25 cellular contexts compared by ENCODE assay signal in genomic region chr11:37115963-37116362, GRCh38.
DNase-seq lines count a peak whose midpoint lies in the region; ATAC-seq, FAIRE-seq and TF ChIP-seq lines count a peak whose summit lies in the region.
"Had no signal": no experiment of that assay in that cellular context is flagged by ENCODE, and none has a peak within 500 bp of the region (broad histone marks: within the 10 kb centered on the region; RNA-seq: fewer than 3 reads in every experiment).

No MANE protein-coding gene starts in this region.

- intact Hi-C loops in GM12878 (cut with micrococcal nuclease; ENCODE audit: unreplicated experiment) (no loop called here), left ventricle myocardium superior (cut with micrococcal nuclease) (no loop called here)

- TF ChIP-seq CTCF in GM12878 (IDR thresholded peaks at IDR 0.05 in 2 of 3, conservative IDR thresholded peaks at IDR 0.05 in 1 of 3; ENCODE audit: control insufficient read depth in 2 of 3, extremely low read depth in 1 of 3, insufficient read depth in 1 of 3, low read depth in 3 of 3, low read length in 3 of 3) (no peak), tibial nerve (IDR thresholded peaks at IDR 0.05) (no peak)

- peaks cover 4% of the 10 kb centered on the region; the same call in 1 of the 2 replicates for H3K4me1 ChIP-seq in Karpas-422 (ENCODE audit: low read length)
- H3K4me1 ChIP-seq in GM12878 (ENCODE audit: control insufficient read depth, insufficient read depth, low read length), result no peaks in the 10 kb centered on the region
- no peaks in the 10 kb centered on the region for H3K4me1 ChIP-seq in tibial nerve
- H3K4me1 ChIP-seq: BLaER1 had no signal

- no peaks in the 10 kb centered on the region for H3K9me3 Mint-ChIP-seq in activated CD4-positive, alpha-beta T cell treated with anti-CD3 and anti-CD28 coated beads, Interleukin-2, amount 10 ng/mL, durations not matched to agents 7 days and 5 days

- H3K36me3 ChIP-seq in Karpas-422 (ENCODE audit: insufficient read depth, low read length), result no peaks in the 10 kb centered on the region
- no peaks in the 10 kb centered on the region for H3K36me3 ChIP-seq in GM12878 (ENCODE audit: control insufficient read depth in 2 of 2, insufficient read depth in 2 of 2, low read length in 1 of 2)
- H3K36me3 ChIP-seq in tibial nerve, result no peaks in the 10 kb centered on the region
- H3K36me3 ChIP-seq: BLaER1 had no signal

- POLR2A ChIA-PET in GM12878 (lab: Charles Lee), result no interaction called here
- POLR2A ChIA-PET in activated CD4-positive, alpha-beta T cell treated with anti-CD3 and anti-CD28 coated beads, Interleukin-2, amount 10 ng/mL, durations not matched to agents 7 days and 5 days (lab: Charles Lee), result no interaction called here

- H3K27me3 Mint-ChIP-seq in activated CD4-positive, alpha-beta T cell treated with anti-CD3 and anti-CD28 coated beads, Interleukin-2, amount 10 ng/mL, durations not matched to agents 7 days and 5 days, result no peaks in the 10 kb centered on the region
- H3K27me3 Mint-ChIP-seq: CD4-positive, alpha-beta T cell had no signal

- H3K4me3 Mint-ChIP-seq in activated CD4-positive, alpha-beta T cell treated with anti-CD3 and anti-CD28 coated beads, Interleukin-2, amount 10 ng/mL, durations not matched to agents 7 days and 5 days, result no peak overlapping the region
- H3K4me3 Mint-ChIP-seq: CD4-positive, alpha-beta T cell had no signal

- in situ Hi-C loops in GM12878 (cut with MboI), result no loop called here

- H3K9me2 ChIP-seq in Karpas-422 (replicated peaks; ENCODE audit: insufficient read depth, low read length), result no peaks in the 10 kb centered on the region

- H3K36me3 Mint-ChIP-seq in activated CD4-positive, alpha-beta T cell treated with anti-CD3 and anti-CD28 coated beads, Interleukin-2, amount 10 ng/mL, durations not matched to agents 7 days and 5 days (ENCODE audit: low read depth), result no peaks in the 10 kb centered on the region

- peaks cover 10% of the 10 kb centered on the region; the same call in 1 of the 2 replicates for H3K9me3 ChIP-seq in Karpas-422 (ENCODE audit: low read length)
- no peaks in the 10 kb centered on the region for H3K9me3 ChIP-seq in GM12878 (replicated peaks; ENCODE audit: control insufficient read depth, insufficient read depth, low read length)
- H3K9me3 ChIP-seq in tibial nerve, result no peaks in the 10 kb centered on the region
- H3K9me3 ChIP-seq: BLaER1 had no signal

- SMC1A ChIA-PET in GM12878 (lab: Charles Lee; ENCODE audit: uncharacterized antibody, unreplicated experiment), result no interaction called here

- peak; percentile 1 for DNase-seq in NOMO-1 treated with DMSO at 0.1 percent for 48 hours (lab: John Stamatoyannopoulos, UW; ENCODE audit: unreplicated experiment)
- no peak for DNase-seq in NOMO-1 treated with dmso at 0.1 percent for 144 hours (lab: John Stamatoyannopoulos, UW; ENCODE audit: unreplicated experiment)
- peak; percentile 52 for DNase-seq in Karpas-422
- DNase-seq in NAMALWA (ENCODE audit: low spot score), result peak; percentile 12
- no peak for DNase-seq in GM12878 (ENCODE audit: low read depth, low spot score)
- DNase-seq in left ventricle myocardium superior, result no peak
- no peak for DNase-seq in activated CD4-positive, alpha-beta T cell treated with anti-CD3 and anti-CD28 coated beads, Interleukin-2, amount 10 ng/mL, durations not matched to agents 7 days and 5 days
- no peak for DNase-seq in tibial nerve (ENCODE audit: low spot score in 2 of 2)
- DNase-seq: ACHN; CD4-positive, alpha-beta T cell; COR-L47; DMS79; KBM-7; NCI-H1092 treated with DMSO at 0.1 percent for 48 hours; NCI-H1436 treated with DMSO at 0.1 percent for 48 hours; NCI-H1930; NCI-H510A; PC-3; SHP77; T1000 had no signal

- H3K4me1 Mint-ChIP-seq in activated CD4-positive, alpha-beta T cell treated with anti-CD3 and anti-CD28 coated beads, Interleukin-2, amount 10 ng/mL, durations not matched to agents 7 days and 5 days, result no peaks in the 10 kb centered on the region

- TF ChIP-seq POLR2A in GM12878 (IDR thresholded peaks at IDR 0.05; ENCODE audit: low read depth, low read length), result no peak
- no peak for TF ChIP-seq POLR2A in tibial nerve (IDR thresholded peaks at IDR 0.05)

- H3K4me3 ChIP-seq in Karpas-422 (ENCODE audit: low read length) (no peak overlapping the region), GM12878 (no peak overlapping the region), tibial nerve (no peak overlapping the region)
- H3K4me3 ChIP-seq: BLaER1, SK-N-MC had no signal

- no peak overlapping the region for H3K27ac Mint-ChIP-seq in activated CD4-positive, alpha-beta T cell treated with anti-CD3 and anti-CD28 coated beads, Interleukin-2, amount 10 ng/mL, durations not matched to agents 7 days and 5 days
- H3K27ac Mint-ChIP-seq: CD4-positive, alpha-beta T cell had no signal

- TF ChIP-seq EP300 in GM12878 (IDR thresholded peaks at IDR 0.05; ENCODE audit: borderline replicate concordance in 1 of 2, control insufficient read depth in 1 of 2, low read depth in 2 of 2, low read length in 2 of 2), result no peak
- no peak for TF ChIP-seq EP300 in tibial nerve (IDR thresholded peaks at IDR 0.05)

- H3K4me2 ChIP-seq in Karpas-422 (ENCODE audit: low read depth, low read length, poor library complexity, severe bottlenecking) (no peak overlapping the region), GM12878 (ENCODE audit: control insufficient read depth, insufficient read depth) (no peak overlapping the region)
- H3K4me2 ChIP-seq: BLaER1 had no signal

- peak; percentile 52; the same call in 1 of the 3 replicates for ATAC-seq in GM12878
- no peak for ATAC-seq in left ventricle myocardium superior
- ATAC-seq: PC-3 had no signal

- no peak overlapping the region for H2AFZ ChIP-seq in Karpas-422 (ENCODE audit: low read length)
- H2AFZ ChIP-seq in GM12878 (ENCODE audit: control insufficient read depth, low read depth, low read length), result no peak overlapping the region

- no peak for TF ChIP-seq RAD21 in GM12878 (IDR thresholded peaks at IDR 0.05; ENCODE audit: insufficient read depth, low read depth, low read length)

- H3K27ac ChIP-seq in Karpas-422 (ENCODE audit: low read length), result no peak overlapping the region
- H3K27ac ChIP-seq in GM12878 (ENCODE audit: control insufficient read depth, insufficient read depth), result no peak overlapping the region
- H3K27ac ChIP-seq in tibial nerve, result no peak overlapping the region
- H3K27ac ChIP-seq: 22Rv1, BLaER1, SK-N-MC had no signal

- no peak for FAIRE-seq in GM12878 (lab: Jason Lieb, UNC)
- FAIRE-seq: GM19239, H54 had no signal

- H4K20me1 ChIP-seq in Karpas-422 (ENCODE audit: insufficient read depth, low read depth, low read length), result no peaks in the 10 kb centered on the region
- no peaks in the 10 kb centered on the region for H4K20me1 ChIP-seq in GM12878 (ENCODE audit: control insufficient read depth, insufficient read depth)
- H4K20me1 ChIP-seq: BLaER1 had no signal

- RAD21 ChIA-PET in GM12878 (lab: Charles Lee; ENCODE audit: unreplicated experiment), result no interaction called here

- 0 out of 2 replicates have a peak, but pooled peaks cover 2% of the 10 kb centered on the region for H3K27me3 ChIP-seq in Karpas-422 (ENCODE audit: low read length)
- no peaks in the 10 kb centered on the region for H3K27me3 ChIP-seq in GM12878 (replicated peaks in 1 of 2; ENCODE audit: control insufficient read depth in 2 of 2, insufficient read depth in 2 of 2, low read length in 1 of 2)
- H3K27me3 ChIP-seq in tibial nerve, result no peaks in the 10 kb centered on the region
- H3K27me3 ChIP-seq: BLaER1 had no signal

- CTCF ChIA-PET in GM12878 (lab: Yijun Ruan, JAX), result no interaction called here
- CTCF ChIA-PET in activated CD4-positive, alpha-beta T cell treated with anti-CD3 and anti-CD28 coated beads, Interleukin-2, amount 10 ng/mL, durations not matched to agents 7 days and 5 days (lab: Charles Lee), result no interaction called here

- H3K9ac ChIP-seq in Karpas-422 (ENCODE audit: low read length), result no peak overlapping the region
- H3K9ac ChIP-seq in GM12878 (ENCODE audit: control insufficient read depth, insufficient read depth, low read length), result no peak overlapping the region
- H3K9ac ChIP-seq: BLaER1 had no signal

- H3K79me2 ChIP-seq in Karpas-422 (ENCODE audit: low read length) (no peaks in the 10 kb centered on the region), GM12878 (ENCODE audit: control insufficient read depth, insufficient read depth, low read length) (no peaks in the 10 kb centered on the region)

- BruUV-seq in GM12878 (replicated peaks; lab: Mats Ljungman, UMichigan), result no TSS peak

TF ChIP-seq in GM12878, 131 proteins besides CTCF, POLR2A, EP300 and RAD21:
- TF ChIP-seq ASH2L (IDR thresholded peaks at IDR 0.05; ENCODE audit: borderline replicate concordance, low read depth) (no peak), USF1 (IDR thresholded peaks at IDR 0.05; ENCODE audit: borderline replicate concordance, extremely low read length, insufficient read depth, low read depth, low read length) (no peak), SPI1 (IDR thresholded peaks at IDR 0.05; ENCODE audit: borderline replicate concordance, insufficient read depth, low read depth, low read length) (peak; percentile 85), SUPT20H (IDR thresholded peaks at IDR 0.05; ENCODE audit: borderline replicate concordance, control insufficient read depth, low read depth, low read length) (no peak)

Comparison
In these comparisons a context has a peak if more than half of its experiments do, and no peak if none do; other contexts are left out.
1. DNase-seq: peak in NOMO-1 treated with DMSO at 0.1 percent for 48 hours (single experiment), Karpas-422 (single experiment) and NAMALWA (single experiment); none in NOMO-1 treated with dmso at 0.1 percent for 144 hours (single experiment), GM12878 (single experiment), left ventricle myocardium superior (single experiment), activated CD4-positive, alpha-beta T cell treated with anti-CD3 and anti-CD28 coated beads, Interleukin-2, amount 10 ng/mL, durations not matched to agents 7 days and 5 days (single experiment) and tibial nerve (0 of 2).